15 cellular contexts compared by ENCODE assay signal in the genomic region with DNA sequence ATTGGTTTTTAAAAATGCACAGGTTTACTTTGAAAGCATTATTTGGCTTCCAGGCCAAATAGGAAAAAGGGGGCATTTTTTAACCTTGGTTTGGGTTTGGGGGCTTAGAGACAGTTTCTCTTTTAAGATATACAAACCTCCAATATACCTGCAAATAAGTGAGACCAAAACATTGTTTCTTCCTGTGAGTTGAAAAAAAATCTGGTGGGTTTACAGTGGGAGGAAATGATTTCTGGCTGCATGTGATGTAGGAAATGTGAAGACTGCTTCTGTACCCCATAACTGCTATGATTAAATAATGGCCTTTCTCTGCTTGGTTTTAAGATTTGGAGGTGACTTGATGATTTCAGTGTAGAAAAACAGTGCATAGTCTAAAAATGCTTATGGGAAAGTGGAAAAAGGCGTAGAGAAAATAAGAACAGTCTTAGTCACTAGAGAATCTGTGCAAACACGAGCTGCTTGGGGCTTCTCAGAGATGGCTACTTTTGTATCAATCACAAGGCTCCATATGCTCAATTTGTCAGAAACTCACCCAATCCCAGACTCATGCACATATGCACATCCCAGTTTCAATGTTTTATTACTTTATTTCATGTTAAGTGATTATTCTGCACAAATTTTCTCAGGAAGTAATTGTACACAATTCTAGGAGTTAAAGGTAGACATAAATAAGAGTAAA. TPM values are rescaled to one million over a fixed set of nuclear protein-coding genes. Genes with fewer than 3 reads are reported as not detected.
A peak's percentile ranks its signal among the peaks of the same experiment; 100 is the strongest.
DNase-seq lines count a peak whose midpoint lies in the region; ATAC-seq and TF ChIP-seq lines count a peak whose summit lies in the region.
"Had no signal": no experiment of that assay in that cellular context is flagged by ENCODE, and none has a peak within 500 bp of the region (broad histone marks: within the 10 kb centered on the region; RNA-seq: fewer than 3 reads in every experiment).

No MANE protein-coding gene starts in this region.

- H3K4me3 Mint-ChIP-seq in activated naive CD4-positive, alpha-beta T cell treated with anti-CD3 and anti-CD28 coated beads for 36 hours = no peak overlapping the region
- peak overlapping the region in 1 of 3 donors; percentile 23 for H3K4me3 Mint-ChIP-seq in T-cell

- H3K36me3 Mint-ChIP-seq in activated naive CD4-positive, alpha-beta T cell treated with anti-CD3 and anti-CD28 coated beads for 36 hours (ENCODE audit: low read depth) = peaks cover 18% of the 10 kb centered on the region
- peaks cover 47% of the 10 kb centered on the region for H3K36me3 Mint-ChIP-seq in T-cell

- peaks cover 5% of the 10 kb centered on the region for H3K9me3 Mint-ChIP-seq in activated naive CD4-positive, alpha-beta T cell treated with anti-CD3 and anti-CD28 coated beads for 36 hours
- peaks cover 0 to 5% (median under 1%) of the 10 kb centered on the region in 3 donors for H3K9me3 Mint-ChIP-seq in T-cell

- no peak for DNase-seq in activated naive CD4-positive, alpha-beta T cell treated with anti-CD3 and anti-CD28 coated beads for 36 hours
- no peak for DNase-seq in activated naive CD4-positive, alpha-beta T cell treated with anti-CD3 and anti-CD28 coated beads, Interleukin-2, amount 50 U/mL, for 16 hours
- no peak for DNase-seq in T-cell
- DNase-seq in right lobe of liver = no peak
- no peak for DNase-seq in activated CD4-positive, CD25-positive, alpha-beta regulatory T cell (lab: John Stamatoyannopoulos, UW)
- DNase-seq: AML-193, DND-41, GDM1, MM.1S, NCI-H187 treated with DMSO at 0.1 percent for 48 hours, NCI-H2171, Peyer's patch had no signal

- H3K4me3 ChIP-seq in right lobe of liver = no peak overlapping the region
- H3K4me3 ChIP-seq: HAP-1, Peyer's patch had no signal

- TF ChIP-seq CTCF in right lobe of liver (IDR thresholded peaks at IDR 0.05) = no peak

- WGBS in right lobe of liver (ENCODE audit: insufficient coverage, low coverage, low lambda C conversion rate, missing lambda C conversion rate) = 54% methylated on average over 2 of the region's 2 CpGs

- no peak for TF ChIP-seq POLR2A in right lobe of liver (IDR thresholded peaks at IDR 0.05)

- no peaks in the 10 kb centered on the region for H3K27me3 ChIP-seq in right lobe of liver
- H3K27me3 ChIP-seq: Peyer's patch had no signal

- no peaks in the 10 kb centered on the region for H3K4me1 ChIP-seq in right lobe of liver
- H3K4me1 ChIP-seq: HAP-1, Peyer's patch had no signal

- H3K27ac Mint-ChIP-seq in activated naive CD4-positive, alpha-beta T cell treated with anti-CD3 and anti-CD28 coated beads for 36 hours = peak overlapping the region; percentile 81
- H3K27ac Mint-ChIP-seq in T-cell = peak overlapping the region; percentile 77

- no peaks in the 10 kb centered on the region for H3K27me3 Mint-ChIP-seq in activated naive CD4-positive, alpha-beta T cell treated with anti-CD3 and anti-CD28 coated beads for 36 hours (ENCODE audit: low read depth)
- no peaks in the 10 kb centered on the region for H3K27me3 Mint-ChIP-seq in T-cell

- peak overlapping the region; percentile 87 for H3K27ac ChIP-seq in angular gyrus (ENCODE audit: low read depth, low read length)
- H3K27ac ChIP-seq in temporal lobe (ENCODE audit: low read depth, low read length) = peak overlapping the region; percentile 96
- H3K27ac ChIP-seq in right lobe of liver = no peak overlapping the region
- H3K27ac ChIP-seq: Peyer's patch had no signal

- no peaks in the 10 kb centered on the region for H3K36me3 ChIP-seq in right lobe of liver
- H3K36me3 ChIP-seq: HAP-1, Peyer's patch had no signal

- POLR2A ChIA-PET in T-cell (lab: Charles Lee) = interaction anchor here in 1 of 2 donors (0.6 kb wide), 1 partner anchor 313 kb away, joined by 3 read pairs; no protein-coding TSS in a partner anchor

- H3K4me1 Mint-ChIP-seq in activated naive CD4-positive, alpha-beta T cell treated with anti-CD3 and anti-CD28 coated beads for 36 hours (ENCODE audit: low read depth) = peaks cover 71% of the 10 kb centered on the region
- H3K4me1 Mint-ChIP-seq in T-cell = peaks cover 58 to 86% (median 68%) of the 10 kb centered on the region in 3 donors

- no peaks in the 10 kb centered on the region for H3K9me3 ChIP-seq in right lobe of liver
- H3K9me3 ChIP-seq: HAP-1, Peyer's patch had no signal

- CTCF ChIA-PET in activated naive CD4-positive, alpha-beta T cell treated with anti-CD3 and anti-CD28 coated beads for 36 hours (lab: Charles Lee) = interaction anchor here (0.9 to 4.6 kb wide), 10 partner anchors 9 to 68 kb away, joined by 3 to 50 read pairs (median 4); partner anchors contain the start of gene PRKCQ
- CTCF ChIA-PET in T-cell (lab: Charles Lee) = interaction anchor here (0.6 to 3.8 kb wide), 9 partner anchors 10 to 192 kb away, joined by 3 to 28 read pairs (median 4); no protein-coding TSS in a partner anchor

- peak in 1 of 4 experiments; percentile 39 for ATAC-seq in T-cell (replicated peaks in 1 of 4)
- ATAC-seq in right lobe of liver = no peak

- intact Hi-C loops in activated naive CD4-positive, alpha-beta T cell treated with anti-CD3 and anti-CD28 coated beads for 36 hours (cut with micrococcal nuclease) = no loop called here
- intact Hi-C loops in right lobe of liver (cut with DNase I) = no loop called here

RNA-seq across cellular contexts. Expression of gene PRKCQ, which starts 22.1 kb away (rescaled TPM):
- 10 to 100 TPM; 49.5 to 53.0 TPM for total RNA-seq in activated naive CD4-positive, alpha-beta T cell treated with anti-CD3 and anti-CD28 coated beads for 36 hours
- total RNA-seq in T-cell = 10 to 100 TPM; 60.3 to 67.4 (median 61.6) TPM
- 2.2 TPM for total RNA-seq in temporal lobe
- under 1 TPM; 0.12 to 0.60 (median 0.16) TPM for total RNA-seq in right lobe of liver

Comparison
In these comparisons a context has a peak if more than half of its experiments do, and no peak if none do; other contexts are left out.
1. H3K27ac ChIP-seq: peak in angular gyrus (single experiment) and temporal lobe (single experiment); none in right lobe of liver (0 of 3).
2. RNA of gene PRKCQ, which starts 22.1 kb away (total RNA-seq): 60.3 to 67.4 TPM in T-cell and 49.5 to 53.0 TPM in activated naive CD4-positive, alpha-beta T cell treated with anti-CD3 and anti-CD28 coated beads for 36 hours; 2.2 TPM in temporal lobe (single experiment) and 0.12 to 0.60 TPM in right lobe of liver; every median in the first group is over 10 times any median in the second.